8 cellular contexts compared by ENCODE assay signal in genomic region chr6:31497595-31498476, GRCh38. TPM values are rescaled to one million over a fixed set of nuclear protein-coding genes. Genes with fewer than 3 reads are reported as not detected.
DNase-seq lines count a peak whose midpoint lies in the region; ATAC-seq and TF ChIP-seq lines count a peak whose summit lies in the region.

Gene MICB (plus strand): TSS chr6:31498145. CDS start chr6:31498194, 49 bp downstream.

- DNase-seq in ELF-1 (ENCODE audit: low read depth, low spot score) (peak; percentile 91), HCT116 (ENCODE audit: low read depth, low spot score) (peak; percentile 85), NCI-H2081 (lab: John Stamatoyannopoulos, UW) (peak; percentile 65 to 74), colonic mucosa (peak; percentile 91), left colon (peak; percentile 76 to 87), SKM-1 treated with dmso at 0.1 percent for 144 hours (lab: John Stamatoyannopoulos, UW; ENCODE audit: unreplicated experiment) (no peak)
- DNase-seq in activated CD4-positive, alpha-beta T cell treated with anti-CD3 and anti-CD28 coated beads for 48 hours, result peak; percentile 89
- DNase-seq in stimulated activated CD4-positive, alpha-beta T cell treated with anti-CD3 and anti-CD28 coated beads, Interleukin-2, amount 100 ng/mL, for 48 hours, result peak; percentile 75 to 79

- H3K4me1 ChIP-seq in HCT116 (ENCODE audit: control insufficient read depth in 1 of 2, insufficient read depth in 2 of 2, low read length in 2 of 2) (peaks cover 22 to 42% of the 10 kb centered on the region in 2 experiments), colonic mucosa (no peaks in the 10 kb centered on the region)

- RAD21 ChIA-PET in HCT116 (lab: Charles Lee; ENCODE audit: low non-redundant PET in 1 of 2, low total read pairs in 2 of 2, uncharacterized antibody in 2 of 2, unreplicated experiment in 2 of 2), result no interaction called here

- no peaks in the 10 kb centered on the region for H4K20me1 ChIP-seq in HCT116 (ENCODE audit: insufficient read depth)

- H3K27me3 ChIP-seq in HCT116 (ENCODE audit: insufficient read depth, low read length) (no peaks in the 10 kb centered on the region), colonic mucosa (no peaks in the 10 kb centered on the region)

- peak; percentile 47 for TF ChIP-seq POLR2A in HCT116 (IDR thresholded peaks at IDR 0.05; ENCODE audit: borderline replicate concordance, extremely low read depth, insufficient read depth, insufficient read length)

- POLR2A ChIA-PET in HCT116 (lab: Charles Lee), result interaction anchor here (0.6 to 2.2 kb wide), 9 partner anchors 20 to 97 kb away, joined by 3 to 10 read pairs (median 4); partner anchors contain the start of genes DDX39B and MCCD1

- TF ChIP-seq CTCF in HCT116 (IDR thresholded peaks at IDR 0.05 in 2 of 3, conservative IDR thresholded peaks at IDR 0.05 in 1 of 3; ENCODE audit: borderline replicate concordance in 1 of 3, insufficient read depth in 1 of 3, low read depth in 2 of 3, low read length in 2 of 3) (no peak), colonic mucosa (IDR thresholded peaks at IDR 0.05) (no peak)

- no peak for TF ChIP-seq RAD21 in HCT116 (IDR thresholded peaks at IDR 0.05; ENCODE audit: low read depth)

- H3K9ac ChIP-seq in HCT116 (ENCODE audit: low read length) (peak within 1 kb of the TSS; percentile 67), colonic mucosa (ENCODE audit: low read depth in 2 of 2, low read length in 2 of 2) (peak within 1 kb of the TSS; percentile 47 to 68)

- peak within 1 kb of the TSS; percentile 65 to 70 for H3K4me3 ChIP-seq in HCT116 (replicated peaks in 1 of 2; ENCODE audit: low read depth in 1 of 2, low read length in 2 of 2)
- H3K4me3 ChIP-seq in colonic mucosa, result peak within 1 kb of the TSS; percentile 68

- H3K79me2 ChIP-seq in HCT116 (ENCODE audit: insufficient read depth, low read length), result peaks cover 29% of the 10 kb centered on the region

- peak within 1 kb of the TSS; percentile 64 for H3K27ac ChIP-seq in HCT116 (ENCODE audit: low read depth, low read length)
- H3K27ac ChIP-seq in colonic mucosa, result peak within 1 kb of the TSS; percentile 62

- H3K9me3 ChIP-seq in HCT116 (ENCODE audit: control insufficient read depth in 1 of 2, insufficient read depth in 1 of 2, low read depth in 1 of 2, low read length in 2 of 2) (no peaks in the 10 kb centered on the region), colonic mucosa (no peaks in the 10 kb centered on the region)

- no TSS peak for BruUV-seq in HCT116 (replicated peaks; lab: Mats Ljungman, UMichigan)

- no peak within 1 kb of the TSS for H2AFZ ChIP-seq in HCT116 (ENCODE audit: low read depth, low read length, poor library complexity, severe bottlenecking)

- H3K9me2 ChIP-seq in HCT116 (ENCODE audit: insufficient read depth), result no peaks in the 10 kb centered on the region

- H3K36me3 ChIP-seq in HCT116 (ENCODE audit: control insufficient read depth in 1 of 2, insufficient read depth in 2 of 2, low read length in 2 of 2), result no peaks in the 10 kb centered on the region
- no peaks in the 10 kb centered on the region for H3K36me3 ChIP-seq in colonic mucosa

- ATAC-seq in HCT116 (peak; percentile 77), left colon (peak; percentile 71)

- CTCF ChIA-PET in HCT116 (lab: Charles Lee), result no interaction called here

- intact Hi-C loops in HCT116 (cut with micrococcal nuclease), result no loop called here
- intact Hi-C loops in colonic mucosa (cut with DNase I), result loop anchor here (10.0 kb wide), 1 partner anchor 47 kb away; the partner anchor contains the start of genes ATP6V1G2, DDX39B and NFKBIL1
- intact Hi-C loops in left colon (cut with DNase I, micrococcal nuclease), result no loop called here

- H3K4me2 ChIP-seq in HCT116 (ENCODE audit: low read length), result peak within 1 kb of the TSS; percentile 87

TF ChIP-seq in HCT116, 20 proteins besides CTCF, POLR2A, EP300 and RAD21:
- TF ChIP-seq SIN3A (IDR thresholded peaks at IDR 0.05; ENCODE audit: low read depth) (0 out of 2 replicates have a peak, but pooled peaks have one; percentile 31), POLR2AphosphoS5 (IDR thresholded peaks at IDR 0.05; ENCODE audit: low read depth, low read length) (peak; percentile 81), SRF (IDR thresholded peaks at IDR 0.05; ENCODE audit: low read depth) (no peak), SP1 (IDR thresholded peaks at IDR 0.05; ENCODE audit: low read depth) (peak; percentile 47), MAX (IDR thresholded peaks at IDR 0.05) (peak; percentile 33; the same call in 1 of the 2 replicates), TCF7L2 (IDR thresholded peaks at IDR 0.05; ENCODE audit: borderline replicate concordance, extremely low read depth, insufficient read depth, insufficient read length) (no peak)

RNA-seq across cellular contexts. Expression of gene MICB, which starts in this region (rescaled TPM):
- 21.7 TPM for total RNA-seq in HCT116 (2021; ENCODE audit: unreplicated experiment)
- polyA plus RNA-seq in HCT116 (2012), result 15.0 and 15.4 TPM in 2 replicates
- 1 to 10 TPM; 5.6 to 6.7 TPM for total RNA-seq in colonic mucosa
- total RNA-seq in left colon, result 1 to 10 TPM; 1.2 to 1.3 TPM
